20 cellular contexts compared by ENCODE assay signal in the genomic region with DNA sequence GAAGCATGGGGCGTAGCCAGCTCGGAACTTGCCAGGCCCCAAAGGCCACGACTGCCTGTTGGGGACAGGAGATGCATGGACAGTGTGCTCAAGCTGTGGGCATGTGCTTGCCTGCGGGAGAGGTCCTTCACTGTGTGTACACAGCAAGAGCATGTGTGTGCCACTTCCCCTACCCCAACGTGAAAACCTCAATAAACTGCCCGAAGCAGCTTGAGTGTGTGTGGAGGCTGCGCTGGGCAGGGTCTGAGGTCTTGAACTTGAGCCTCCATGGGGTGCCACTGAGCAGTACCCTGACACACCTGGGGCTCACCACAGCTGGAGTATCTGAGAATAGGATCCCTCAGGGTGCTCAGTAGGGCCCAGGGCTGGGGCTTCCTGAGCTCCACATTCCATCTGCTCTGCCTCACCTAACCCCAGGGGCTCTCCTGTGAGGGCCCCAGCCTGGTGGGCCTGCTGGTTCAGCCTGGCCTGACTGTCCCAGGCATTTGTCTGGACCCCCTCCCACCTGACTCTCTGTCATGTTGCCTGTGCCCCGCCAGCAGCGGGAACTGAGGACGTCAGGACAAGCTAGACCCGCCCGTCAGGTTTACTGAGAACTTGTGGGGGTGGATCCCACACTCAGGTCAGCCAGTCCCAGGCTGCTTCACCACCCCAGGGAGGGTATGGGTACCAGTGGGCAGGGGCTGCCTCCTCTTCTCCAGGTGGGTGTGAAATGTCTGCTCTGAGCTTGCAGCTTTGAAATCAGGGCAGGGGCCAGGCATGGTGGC. TPM values are rescaled to one million over a fixed set of nuclear protein-coding genes. Genes with fewer than 3 reads are reported as not detected.
DNase-seq lines count a peak whose midpoint lies in the region; ATAC-seq, FAIRE-seq and TF ChIP-seq lines count a peak whose summit lies in the region.
"Had no signal": no experiment of that assay in that cellular context is flagged by ENCODE, and none has a peak within 500 bp of the region (broad histone marks: within the 10 kb centered on the region; RNA-seq: fewer than 3 reads in every experiment).

No MANE protein-coding gene starts in this region.

- H3K36me3 ChIP-seq in Caco-2 (ENCODE audit: control insufficient read depth, insufficient read depth, low read length) = peaks cover 9% of the 10 kb centered on the region
- no peaks in the 10 kb centered on the region for H3K36me3 ChIP-seq in osteoblast (ENCODE audit: insufficient read depth, low read length)
- H3K36me3 ChIP-seq: sigmoid colon had no signal

- H3K4me1 Mint-ChIP-seq in Caco-2 (ENCODE audit: low read depth, unreplicated experiment) = peaks cover 12% of the 10 kb centered on the region

- H3K4me2 ChIP-seq in osteoblast (ENCODE audit: insufficient read depth, low read length) = no peak overlapping the region
- H3K4me2 ChIP-seq: GM23338, hepatocyte, KMS-11 had no signal

- H3K4me3 Mint-ChIP-seq in Caco-2 (ENCODE audit: unreplicated experiment) = no peak overlapping the region
- H3K4me3 Mint-ChIP-seq: activated CD4-positive, alpha-beta memory T cell treated with anti-CD3 and anti-CD28 coated beads for 36 hours; GM23338 had no signal

- no peak for ATAC-seq in HG02610 (IDR thresholded peaks at IDR 0.05; ENCODE audit: unreplicated experiment)
- ATAC-seq: GM23338 had no signal

- no TSS peak for BruUV-seq in Caco-2 (replicated peaks; lab: Mats Ljungman, UMichigan)

- no peaks in the 10 kb centered on the region for H3K9me3 Mint-ChIP-seq in Caco-2 (ENCODE audit: unreplicated experiment)
- H3K9me3 Mint-ChIP-seq: activated CD4-positive, alpha-beta memory T cell treated with anti-CD3 and anti-CD28 coated beads for 36 hours; GM23338 had no signal

- H2AFZ ChIP-seq in osteoblast (ENCODE audit: low read length) = no peak overlapping the region
- H2AFZ ChIP-seq: GM23338, hepatocyte had no signal

- no peaks in the 10 kb centered on the region for H3K79me2 ChIP-seq in osteoblast (ENCODE audit: insufficient read depth, low read length)

- H3K4me1 ChIP-seq in Caco-2 (peaks cover 55% of the 10 kb centered on the region), osteoblast (ENCODE audit: insufficient read depth, low read length) (peaks cover 10% of the 10 kb centered on the region)

- FAIRE-seq in HTR-8/SVneo (lab: Jason Lieb, UNC) = peak; percentile 72

- TF ChIP-seq CTCF in Caco-2 (IDR thresholded peaks at IDR 0.05; ENCODE audit: insufficient read depth in 1 of 2, low read depth in 1 of 2, low read length in 1 of 2, severe bottlenecking in 1 of 2, unreplicated experiment in 1 of 2) (no peak), osteoblast (IDR thresholded peaks at IDR 0.05; ENCODE audit: extremely low read depth, low read depth, low read length) (no peak)

- H3K36me3 Mint-ChIP-seq in Caco-2 (ENCODE audit: insufficient read depth, unreplicated experiment) = peaks cover 71% of the 10 kb centered on the region

- peaks cover 7% of the 10 kb centered on the region for H4K20me1 ChIP-seq in osteoblast (ENCODE audit: insufficient read depth, low read length)

- CTCF ChIA-PET in Caco-2 (lab: Charles Lee) = no interaction called here

- DNase-seq in Caco-2 = peak; percentile 64 to 65
- DNase-seq in HTR-8/SVneo (ENCODE audit: insufficient read length, low spot score) = no peak
- DNase-seq in ecto neural progenitor cell (ENCODE audit: low spot score) = peak; percentile 47
- peak; percentile 89 for DNase-seq in osteoblast (ENCODE audit: insufficient read length, low spot score, missing footprints)
- no peak for DNase-seq in retina
- DNase-seq in 8988T = no peak
- DNase-seq: activated CD4-positive, alpha-beta memory T cell treated with anti-CD3 and anti-CD28 coated beads for 36 hours; caudate nucleus; DMS53; effector CD4-positive, alpha-beta T cell; NCI-H1092 treated with DMSO at 0.1 percent for 48 hours; NCI-H2171 treated with DMSO at 0.1 percent for 48 hours; sigmoid colon; stimulated activated CD4-positive, alpha-beta T cell treated with anti-CD3 and anti-CD28 coated beads, Interleukin-2, amount 100 ng/mL, for 24 hours; SW 1271 had no signal

- H3K4me3 ChIP-seq in Caco-2 (ENCODE audit: low read depth, low read length) (no peak overlapping the region), osteoblast (ENCODE audit: insufficient read depth, low read length) (no peak overlapping the region)
- H3K4me3 ChIP-seq: GM23338, hepatocyte, sigmoid colon had no signal

- no peaks in the 10 kb centered on the region for H3K27me3 Mint-ChIP-seq in Caco-2 (ENCODE audit: insufficient read depth, unreplicated experiment)
- H3K27me3 Mint-ChIP-seq: activated CD4-positive, alpha-beta memory T cell treated with anti-CD3 and anti-CD28 coated beads for 36 hours had no signal

- H3K27ac ChIP-seq in osteoblast (ENCODE audit: low read depth, low read length) = no peak overlapping the region
- H3K27ac ChIP-seq: hepatocyte, HL-60, KMS-11, sigmoid colon had no signal

- intact Hi-C loops in Caco-2 (cut with micrococcal nuclease; ENCODE audit: unreplicated experiment) = loop anchor here (10.0 kb wide), 1 partner anchor 131 kb away; the partner anchor contains the start of genes DEAF1 and TMEM80

- H3K27me3 ChIP-seq in Caco-2 (replicated peaks; ENCODE audit: control insufficient read depth, insufficient read depth, low read length) (no peaks in the 10 kb centered on the region), osteoblast (ENCODE audit: insufficient read depth, low read length) (peaks cover 11% of the 10 kb centered on the region)
- H3K27me3 ChIP-seq: hepatocyte had no signal

- POLR2A ChIA-PET in Caco-2 (lab: Charles Lee) = interaction anchor here (0.6 to 3.1 kb wide), 2 partner anchors 12 to 106 kb away, joined by 7 to 17 read pairs; partner anchors contain the start of gene PHRF1

- H3K27ac Mint-ChIP-seq in Caco-2 (ENCODE audit: unreplicated experiment) = peak overlapping the region; percentile 57
- H3K27ac Mint-ChIP-seq: activated CD4-positive, alpha-beta memory T cell treated with anti-CD3 and anti-CD28 coated beads for 36 hours; GM23338 had no signal

- no peaks in the 10 kb centered on the region for H3K9me3 ChIP-seq in Caco-2
- H3K9me3 ChIP-seq in osteoblast (ENCODE audit: low read depth, low read length) = no peaks in the 10 kb centered on the region
- H3K9me3 ChIP-seq: sigmoid colon had no signal

RNA-seq across cellular contexts. Expression of gene RASSF7, which starts 3.2 kb away (rescaled TPM):
- total RNA-seq in Caco-2 (2022) = 61.1 and 65.5 TPM in 2 replicates
- total RNA-seq in osteoblast = 2.4 and 6.2 TPM in 2 replicates

RNA-seq across cellular contexts. Expression of gene LMNTD2, which starts 3.5 kb away (rescaled TPM):
- 11.9 and 13.8 TPM in 2 replicates for total RNA-seq in Caco-2 (2022)
- total RNA-seq in osteoblast = 0.29 and 0.36 TPM in 2 replicates

RNA-seq across cellular contexts. Expression of gene PHRF1, which starts 12.3 kb away (rescaled TPM):
- total RNA-seq in Caco-2 (2022) (43.9 and 46.8 TPM in 2 replicates), osteoblast (23.9 and 27.5 TPM in 2 replicates)

RNA-seq across cellular contexts. Expression of gene LRRC56, which starts 26.7 kb away (rescaled TPM):
- total RNA-seq in Caco-2 (2022) (4.3 and 4.4 TPM in 2 replicates), osteoblast (0.88 and 1.1 TPM in 2 replicates)

RNA-seq across cellular contexts. Expression of gene HRAS, which starts 28.6 kb away (rescaled TPM):
- total RNA-seq in Caco-2 (2022) (60.2 and 69.0 TPM in 2 replicates), osteoblast (28.6 and 35.7 TPM in 2 replicates)

Comparison
In these comparisons a context has a peak if more than half of its experiments do, and no peak if none do; other contexts are left out.
1. DNase-seq: peak in Caco-2 (2 of 2), ecto neural progenitor cell (single experiment) and osteoblast (single experiment); none in HTR-8/SVneo (single experiment), retina (single experiment) and 8988T (single experiment).